Comparison of ENCODE assay signal across 10 cellular contexts in the genomic region with DNA sequence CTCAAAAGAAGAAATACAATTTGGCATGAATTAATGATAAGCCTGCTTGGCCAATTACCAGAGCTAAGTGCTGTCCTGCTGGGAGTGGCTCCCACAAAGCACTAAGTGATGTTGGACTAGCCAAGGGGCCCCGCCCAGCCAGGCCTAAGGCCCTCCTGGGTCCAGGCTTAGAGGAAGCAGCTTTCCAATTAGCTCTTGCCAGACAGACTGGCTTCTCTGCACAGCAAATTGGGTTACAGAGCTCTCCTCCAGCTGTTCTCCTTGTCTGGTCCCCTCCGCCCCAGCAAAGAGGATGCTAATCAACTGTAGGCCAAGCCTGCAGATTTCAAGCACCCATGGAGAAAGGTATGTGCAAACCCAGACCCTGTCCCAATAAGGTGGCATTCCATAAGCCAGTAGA.
DNase-seq lines count a peak whose midpoint lies in the region; ATAC-seq and TF ChIP-seq lines count a peak whose summit lies in the region.
"Had no signal": no experiment of that assay in that cellular context is flagged by ENCODE, and none has a peak within 500 bp of the region (broad histone marks: within the 10 kb centered on the region; RNA-seq: fewer than 3 reads in every experiment).

No MANE protein-coding gene starts in this region.

- no peak for ATAC-seq in T-cell (replicated peaks in 1 of 4)
- no peak for ATAC-seq in GM19395 (IDR thresholded peaks at IDR 0.05; ENCODE audit: unreplicated experiment)

- H3K27me3 Mint-ChIP-seq in glutamatergic neuron (ENCODE audit: unreplicated experiment), result peaks cover 5% of the 10 kb centered on the region
- H3K27me3 Mint-ChIP-seq in T-cell, result peaks cover 5 to 20% of the 10 kb centered on the region in 2 donors

- TF ChIP-seq CTCF in glutamatergic neuron (IDR thresholded peaks at IDR 0.05; ENCODE audit: partially characterized antibody, unreplicated experiment), result no peak

- DNase-seq in NCI-H1417 (lab: John Stamatoyannopoulos, UW), result peak; percentile 6 to 56 (median 26)
- no peak for DNase-seq in NCI-H1417 treated with DMSO at 0.1 percent for 48 hours (lab: John Stamatoyannopoulos, UW)
- peak; percentile 24 for DNase-seq in NCI-H146 (lab: John Stamatoyannopoulos, UW)
- DNase-seq in NCI-H69 (lab: John Stamatoyannopoulos, UW), result peak; percentile 95
- peak; percentile 81 for DNase-seq in glutamatergic neuron
- no peak for DNase-seq in T-cell
- DNase-seq in cerebellar cortex (ENCODE audit: low spot score), result no peak
- DNase-seq: 8988T, T1000 had no signal

- CTCF ChIA-PET in T-cell (lab: Charles Lee), result no interaction called here

- H3K9me3 Mint-ChIP-seq in glutamatergic neuron (ENCODE audit: unreplicated experiment), result peaks cover 11% of the 10 kb centered on the region
- no peaks in the 10 kb centered on the region for H3K9me3 Mint-ChIP-seq in T-cell

- POLR2A ChIA-PET in T-cell (lab: Charles Lee), result no interaction called here

- H3K27ac Mint-ChIP-seq in glutamatergic neuron (ENCODE audit: unreplicated experiment), result peak overlapping the region; percentile 92
- no peak overlapping the region for H3K27ac Mint-ChIP-seq in T-cell

- H3K36me3 Mint-ChIP-seq in glutamatergic neuron (ENCODE audit: unreplicated experiment) (no peaks in the 10 kb centered on the region), T-cell (no peaks in the 10 kb centered on the region)

- H3K4me3 Mint-ChIP-seq in glutamatergic neuron (ENCODE audit: unreplicated experiment) (peak overlapping the region; percentile 61), T-cell (no peak overlapping the region)

- H3K4me1 Mint-ChIP-seq in glutamatergic neuron (ENCODE audit: low read depth, unreplicated experiment), result peaks cover 64% of the 10 kb centered on the region
- H3K4me1 Mint-ChIP-seq in T-cell, result no peaks in the 10 kb centered on the region

Comparison
In these comparisons a context has a peak if more than half of its experiments do, and no peak if none do; other contexts are left out.
1. DNase-seq: peak in NCI-H1417 (3 of 3), NCI-H146 (single experiment), NCI-H69 (single experiment) and glutamatergic neuron (single experiment); none in NCI-H1417 treated with DMSO at 0.1 percent for 48 hours (single experiment), T-cell (0 of 34) and cerebellar cortex (single experiment).